ENCODE assay signal across 1 cellular context in the genomic region with DNA sequence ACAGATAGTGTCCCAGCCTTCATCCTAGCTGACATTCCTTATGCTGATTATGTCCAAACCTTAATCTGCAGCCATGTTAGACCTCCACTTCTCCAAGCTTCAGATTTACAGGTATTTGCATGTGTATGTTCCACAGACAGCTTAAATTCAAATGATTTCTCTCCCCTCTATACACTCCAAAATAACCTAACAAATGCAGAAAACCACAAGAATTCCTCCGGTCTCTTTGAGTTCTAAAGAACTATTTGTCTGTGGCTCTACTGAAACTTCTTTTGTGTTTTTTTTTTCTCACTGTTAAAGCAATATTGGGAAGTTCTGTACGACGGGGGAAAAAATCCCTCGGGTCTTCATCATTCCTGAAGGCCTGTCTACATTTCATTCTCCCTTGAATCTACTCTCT.
TF ChIP-seq lines count a peak whose summit lies in the region.

No MANE protein-coding gene starts in this region.

TF ChIP-seq in GM12878, 131 proteins besides CTCF, POLR2A, EP300 and RAD21:
- TF ChIP-seq ZNF384 (IDR thresholded peaks at IDR 0.05; ENCODE audit: borderline replicate concordance, low read depth, low read length): no peak
- TF ChIP-seq CREB1 (IDR thresholded peaks at IDR 0.05; ENCODE audit: low read depth): no peak
- no peak for TF ChIP-seq NR2C2 (IDR thresholded peaks at IDR 0.05; ENCODE audit: borderline replicate concordance, control insufficient read depth, insufficient read length, low read depth)
- no peak for TF ChIP-seq CHD1 (IDR thresholded peaks at IDR 0.05; ENCODE audit: low read depth, low read length)
- no peak for TF ChIP-seq CHD2 (IDR thresholded peaks at IDR 0.05; ENCODE audit: borderline replicate concordance, low read depth, low read length)
